ENCODE assay signal across 26 cellular contexts in the genomic region with DNA sequence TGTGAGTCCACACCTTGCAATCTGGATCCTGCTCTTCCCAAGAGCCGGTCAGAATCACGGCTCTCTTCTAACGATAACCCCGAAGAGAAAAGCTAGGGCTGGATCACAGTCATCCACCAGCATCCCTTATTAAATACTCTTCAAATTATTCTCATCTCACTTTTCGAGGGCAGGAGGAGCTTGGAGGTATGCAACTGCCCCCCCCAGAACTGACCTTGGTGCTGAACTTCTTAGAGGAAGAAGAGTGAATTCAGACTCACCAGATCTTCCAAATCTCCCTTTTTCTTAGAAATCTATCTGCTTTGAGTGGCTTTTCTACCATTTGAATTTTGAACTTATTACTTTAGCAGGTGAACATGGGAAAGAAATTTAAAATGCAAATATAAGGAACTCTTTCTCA.
DNase-seq lines count a peak whose midpoint lies in the region; ATAC-seq and TF ChIP-seq lines count a peak whose summit lies in the region.
"Had no signal": no experiment of that assay in that cellular context is flagged by ENCODE, and none has a peak within 500 bp of the region (broad histone marks: within the 10 kb centered on the region; RNA-seq: fewer than 3 reads in every experiment).

No MANE protein-coding gene starts in this region.

- H3K18ac ChIP-seq in mesendoderm (ENCODE audit: low read length), result no peak overlapping the region

- H3K4ac ChIP-seq in mesendoderm (ENCODE audit: low read depth, low read length), result no peak overlapping the region

- H3K9ac ChIP-seq in mesendoderm (ENCODE audit: low read length), result no peak overlapping the region

- CTCF ChIA-PET in activated CD8-positive, alpha-beta T cell treated with anti-CD3 and anti-CD28 coated beads for 36 hours (lab: Charles Lee), result no interaction called here
- CTCF ChIA-PET in activated CD8-positive, alpha-beta T cell treated with anti-CD3 and anti-CD28 coated beads, Interleukin-2, amount 10 ng/mL, durations not matched to agents 7 days and 5 days (lab: Charles Lee), result no interaction called here

- no peak overlapping the region for H2BK15ac ChIP-seq in mesendoderm (replicated peaks; ENCODE audit: low read depth)

- intact Hi-C loops in activated CD8-positive, alpha-beta T cell treated with anti-CD3 and anti-CD28 coated beads for 36 hours (cut with micrococcal nuclease), result no loop called here
- intact Hi-C loops in left cardiac atrium (cut with DNase I), result no loop called here

- H3K27ac ChIP-seq in mesendoderm (ENCODE audit: low read depth, low read length), result no peak overlapping the region
- H3K27ac ChIP-seq: esophagus muscularis mucosa, gastroesophageal sphincter, pancreas, testis had no signal

- H3K56ac ChIP-seq in mesendoderm (ENCODE audit: low read length), result no peak overlapping the region

- no peaks in the 10 kb centered on the region for H3K79me2 ChIP-seq in mesendoderm (ENCODE audit: control insufficient read depth, insufficient read depth, low read length)

- no peaks in the 10 kb centered on the region for H3K36me3 Mint-ChIP-seq in activated CD8-positive, alpha-beta T cell treated with anti-CD3 and anti-CD28 coated beads for 36 hours (ENCODE audit: low read depth)
- no peaks in the 10 kb centered on the region for H3K36me3 Mint-ChIP-seq in activated CD8-positive, alpha-beta T cell treated with anti-CD3 and anti-CD28 coated beads, Interleukin-2, amount 10 ng/mL, durations not matched to agents 7 days and 5 days (ENCODE audit: low read depth)
- H3K36me3 Mint-ChIP-seq: IgD-negative memory B cell, naive B cell, T-cell had no signal

- no peaks in the 10 kb centered on the region for H3K4me1 ChIP-seq in mesendoderm (ENCODE audit: control insufficient read depth, low read depth, low read length)
- H3K4me1 ChIP-seq: esophagus muscularis mucosa, gastroesophageal sphincter, pancreas, testis had no signal

- no peaks in the 10 kb centered on the region for H3K4me1 Mint-ChIP-seq in activated CD8-positive, alpha-beta T cell treated with anti-CD3 and anti-CD28 coated beads for 36 hours (ENCODE audit: low read depth)
- no peaks in the 10 kb centered on the region for H3K4me1 Mint-ChIP-seq in activated CD8-positive, alpha-beta T cell treated with anti-CD3 and anti-CD28 coated beads, Interleukin-2, amount 10 ng/mL, durations not matched to agents 7 days and 5 days (ENCODE audit: low read depth)
- H3K4me1 Mint-ChIP-seq: IgD-negative memory B cell, memory B cell, naive B cell, T-cell had no signal

- H4K8ac ChIP-seq in mesendoderm (ENCODE audit: low read depth, low read length), result no peak overlapping the region

- no peak for TF ChIP-seq CTCF in activated CD8-positive, alpha-beta T cell treated with anti-CD3 and anti-CD28 coated beads for 36 hours (IDR thresholded peaks at IDR 0.05)

- no peak overlapping the region for H3K4me3 Mint-ChIP-seq in activated CD8-positive, alpha-beta T cell treated with anti-CD3 and anti-CD28 coated beads for 36 hours
- no peak overlapping the region for H3K4me3 Mint-ChIP-seq in activated CD8-positive, alpha-beta T cell treated with anti-CD3 and anti-CD28 coated beads, Interleukin-2, amount 10 ng/mL, durations not matched to agents 7 days and 5 days
- H3K4me3 Mint-ChIP-seq: IgD-negative memory B cell, memory B cell, naive B cell, T-cell had no signal

- no CpG with 5 or more reads among the region's 5 CpGs for WGBS in mesendoderm (ENCODE audit: extremely low coverage, insufficient coverage, low lambda C conversion rate)

- H3K36me3 ChIP-seq in mesendoderm (ENCODE audit: control insufficient read depth, insufficient read depth, low read length), result no peaks in the 10 kb centered on the region
- H3K36me3 ChIP-seq: esophagus muscularis mucosa, gastroesophageal sphincter, pancreas had no signal

- H3K4me2 ChIP-seq in mesendoderm (ENCODE audit: low read length), result no peak overlapping the region

- no peaks in the 10 kb centered on the region for H3K9me3 Mint-ChIP-seq in activated CD8-positive, alpha-beta T cell treated with anti-CD3 and anti-CD28 coated beads for 36 hours
- no peaks in the 10 kb centered on the region for H3K9me3 Mint-ChIP-seq in activated CD8-positive, alpha-beta T cell treated with anti-CD3 and anti-CD28 coated beads, Interleukin-2, amount 10 ng/mL, durations not matched to agents 7 days and 5 days (ENCODE audit: insufficient read depth)

- H3K79me1 ChIP-seq in mesendoderm (ENCODE audit: low read length), result no peaks in the 10 kb centered on the region

- no peak overlapping the region for H3K4me3 ChIP-seq in mesendoderm (ENCODE audit: low read length)
- H3K4me3 ChIP-seq: esophagus muscularis mucosa, gastroesophageal sphincter, pancreas, testis had no signal

- no peak for ATAC-seq in activated CD8-positive, alpha-beta T cell treated with anti-CD3 and anti-CD28 coated beads for 36 hours
- no peak for ATAC-seq in activated CD8-positive, alpha-beta T cell treated with anti-CD3 and anti-CD28 coated beads, Interleukin-2, amount 10 ng/mL, durations not matched to agents 7 days and 5 days
- ATAC-seq in GM18870 (IDR thresholded peaks at IDR 0.05; ENCODE audit: unreplicated experiment), result no peak
- ATAC-seq in HG02798 (IDR thresholded peaks at IDR 0.05; ENCODE audit: poor library complexity, unreplicated experiment), result no peak
- no peak for ATAC-seq in left cardiac atrium
- ATAC-seq: gastroesophageal sphincter, pancreas, T-cell had no signal

- no peaks in the 10 kb centered on the region for H3K27me3 ChIP-seq in mesendoderm (ENCODE audit: insufficient read depth, low read length, poor library complexity)
- H3K27me3 ChIP-seq: esophagus muscularis mucosa, gastroesophageal sphincter, pancreas, testis had no signal

- no peak overlapping the region for H2BK5ac ChIP-seq in mesendoderm (ENCODE audit: low read length)

- no peak overlapping the region for H3K27ac Mint-ChIP-seq in activated CD8-positive, alpha-beta T cell treated with anti-CD3 and anti-CD28 coated beads for 36 hours
- H3K27ac Mint-ChIP-seq in activated CD8-positive, alpha-beta T cell treated with anti-CD3 and anti-CD28 coated beads, Interleukin-2, amount 10 ng/mL, durations not matched to agents 7 days and 5 days, result no peak overlapping the region
- H3K27ac Mint-ChIP-seq: IgD-negative memory B cell, memory B cell, naive B cell, T-cell had no signal

- POLR2A ChIA-PET in activated CD8-positive, alpha-beta T cell treated with anti-CD3 and anti-CD28 coated beads for 36 hours (lab: Charles Lee), result no interaction called here
- POLR2A ChIA-PET in activated CD8-positive, alpha-beta T cell treated with anti-CD3 and anti-CD28 coated beads, Interleukin-2, amount 10 ng/mL, durations not matched to agents 7 days and 5 days (lab: Charles Lee), result no interaction called here

- DNase-seq in activated CD8-positive, alpha-beta T cell treated with anti-CD3 and anti-CD28 coated beads for 36 hours, result peak; percentile 9
- no peak for DNase-seq in activated CD8-positive, alpha-beta T cell treated with anti-CD3 and anti-CD28 coated beads, Interleukin-2, amount 10 ng/mL, durations not matched to agents 7 days and 5 days
- peak; percentile 24 for DNase-seq in NAMALWA (ENCODE audit: low spot score)
- DNase-seq in astrocyte of the hippocampus (ENCODE audit: low read depth, low spot score), result peak; percentile 17
- peak; percentile 25 for DNase-seq in mesendoderm
- no peak for DNase-seq in left cardiac atrium
- DNase-seq: activated CD4-positive, alpha-beta T cell treated with anti-CD3 and anti-CD28 coated beads, Interleukin-2, amount 50 U/mL, for 48 hours; activated naive CD4-positive, alpha-beta T cell treated with anti-CD3 and anti-CD28 coated beads, Interleukin-2, amount 50 U/mL, for 16 hours; activated T-cell treated with anti-CD3 and anti-CD28 coated beads, Interleukin-2, amount 50 U/mL, for 1 hour; anterior cingulate cortex; C1 segment of cervical spinal cord; effector CD4-positive, alpha-beta T cell; MV-4-11; naive B cell; NCI-H1930; NCI-H446 treated with DMSO at 0.1 percent for 48 hours; pancreas; Right ventricle myocardium superior; T-cell; testis had no signal

- no peak overlapping the region for H2AK5ac ChIP-seq in mesendoderm (ENCODE audit: low read length)

- H3K27me3 Mint-ChIP-seq in activated CD8-positive, alpha-beta T cell treated with anti-CD3 and anti-CD28 coated beads for 36 hours, result peaks cover 8% of the 10 kb centered on the region
- H3K27me3 Mint-ChIP-seq in activated CD8-positive, alpha-beta T cell treated with anti-CD3 and anti-CD28 coated beads, Interleukin-2, amount 10 ng/mL, durations not matched to agents 7 days and 5 days (ENCODE audit: low read depth), result no peaks in the 10 kb centered on the region

- H3K23ac ChIP-seq in mesendoderm (ENCODE audit: low read length), result no peak overlapping the region

- no peak overlapping the region for H4K5ac ChIP-seq in mesendoderm (ENCODE audit: low read length)

- no peak overlapping the region for H2BK120ac ChIP-seq in mesendoderm (ENCODE audit: low read depth, low read length)

Comparison
In these comparisons a context has a peak if more than half of its experiments do, and no peak if none do; other contexts are left out.
1. DNase-seq: peak in activated CD8-positive, alpha-beta T cell treated with anti-CD3 and anti-CD28 coated beads for 36 hours (single experiment), NAMALWA (single experiment), astrocyte of the hippocampus (single experiment) and mesendoderm (single experiment); none in activated CD8-positive, alpha-beta T cell treated with anti-CD3 and anti-CD28 coated beads, Interleukin-2, amount 10 ng/mL, durations not matched to agents 7 days and 5 days (single experiment) and left cardiac atrium (single experiment).